33 cellular contexts compared by ENCODE assay signal in the genomic region with DNA sequence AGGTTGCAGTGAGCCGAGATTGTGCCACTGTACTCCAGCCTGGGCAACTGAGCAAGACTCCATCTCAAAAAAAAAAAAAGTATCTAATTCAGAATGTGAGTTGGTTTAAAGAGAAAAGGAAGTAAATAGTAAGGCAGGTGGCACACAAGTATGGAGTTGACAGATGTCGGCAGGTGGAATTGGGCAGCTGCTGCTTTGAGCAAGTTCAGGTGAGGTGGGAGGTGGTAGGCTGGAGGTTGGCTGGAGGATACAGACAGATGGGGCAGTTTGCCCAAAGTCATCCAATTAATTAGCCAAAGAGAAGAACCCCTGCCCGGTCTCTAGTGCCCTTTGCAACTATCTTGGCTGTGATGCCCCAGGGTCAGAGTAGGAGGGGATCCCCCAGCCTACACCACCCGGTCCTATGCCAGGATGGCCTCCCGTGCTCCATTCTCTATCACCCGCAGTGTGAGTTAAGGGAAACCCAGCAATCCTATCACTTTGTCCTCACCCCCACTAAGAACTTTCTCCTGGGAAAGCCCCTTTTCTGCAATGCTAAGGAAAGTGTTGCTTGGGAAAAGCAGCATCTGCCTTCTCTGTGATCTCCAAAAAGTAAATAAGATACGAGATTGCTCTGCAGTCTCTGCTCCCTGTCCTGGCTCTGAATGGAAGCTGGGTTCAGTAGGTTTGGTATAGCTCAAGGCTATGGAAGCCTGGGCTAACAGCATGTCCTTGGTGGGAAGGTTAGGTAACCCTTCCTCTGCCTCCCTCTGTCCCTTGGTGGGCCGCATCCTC. TPM values are rescaled to one million over a fixed set of nuclear protein-coding genes. Genes with fewer than 3 reads are reported as not detected.
A peak's percentile ranks its signal among the peaks of the same experiment; 100 is the strongest.
DNase-seq lines count a peak whose midpoint lies in the region; ATAC-seq and TF ChIP-seq lines count a peak whose summit lies in the region.
"Had no signal": no experiment of that assay in that cellular context is flagged by ENCODE, and none has a peak within 500 bp of the region (broad histone marks: within the 10 kb centered on the region; RNA-seq: fewer than 3 reads in every experiment).

No MANE protein-coding gene starts in this region.

- no peaks in the 10 kb centered on the region for H3K9me3 ChIP-seq in heart left ventricle
- H3K9me3 ChIP-seq: A549, colonic mucosa, gastroesophageal sphincter, ovary, testis had no signal

- no peaks in the 10 kb centered on the region for H3K27me3 ChIP-seq in heart left ventricle
- H3K27me3 ChIP-seq: colonic mucosa, gastroesophageal sphincter, ovary, testis had no signal

- no peak for TF ChIP-seq CTCF in heart left ventricle (IDR thresholded peaks at IDR 0.05)

- ATAC-seq in Right ventricle myocardium inferior (no peak), heart left ventricle (no peak), esophagus mucosa (peak; percentile 25), HG03139 (IDR thresholded peaks at IDR 0.05; ENCODE audit: unreplicated experiment) (no peak), GM21825 (IDR thresholded peaks at IDR 0.05; ENCODE audit: unreplicated experiment) (no peak), GM19463 (IDR thresholded peaks at IDR 0.05; ENCODE audit: unreplicated experiment) (no peak)
- ATAC-seq: activated naive CD4-positive, alpha-beta T cell treated with anti-CD3 and anti-CD28 coated beads, Interleukin-2, amount 50 U/mL, for 72 hours; gastroesophageal sphincter; K562; left cardiac atrium; Panc1 had no signal

- intact Hi-C loops in Right ventricle myocardium inferior (cut with DNase I) = no loop called here
- intact Hi-C loops in heart left ventricle (cut with DNase I) = no loop called here

- no peaks in the 10 kb centered on the region for H3K36me3 ChIP-seq in heart left ventricle
- H3K36me3 ChIP-seq: colonic mucosa, gastroesophageal sphincter, ovary had no signal

- no peak overlapping the region for H3K27ac ChIP-seq in heart left ventricle
- H3K27ac ChIP-seq: A549, colonic mucosa, gastroesophageal sphincter, ovary, testis had no signal

- DNase-seq in Right ventricle myocardium inferior (ENCODE audit: missing footprints) = peak; percentile 14
- DNase-seq in heart left ventricle = no peak
- DNase-seq in NCI-H69 (lab: John Stamatoyannopoulos, UW) = peak; percentile 29
- no peak for DNase-seq in NCI-H2081 treated with DMSO at 0.1 percent for 48 hours (lab: John Stamatoyannopoulos, UW)
- DNase-seq: activated CD4-positive, alpha-beta T cell treated with anti-CD3 and anti-CD28 coated beads for 4 hours; activated effector memory CD4-positive, alpha-beta T cell treated with Interleukin-2 at 50 U/mL for 16 hours; activated T-cell treated with anti-CD3 and anti-CD28 coated beads for 4 hours; AML-193; aorta; CD4-positive, alpha-beta T cell; colonic mucosa; effector CD4-positive, alpha-beta T cell; hypothalamus; immature natural killer cell; left cardiac atrium; NCI-H2029 treated with DMSO at 0.1 percent for 48 hours; ovary; SHP77; stimulated activated naive CD4-positive, alpha-beta T cell; testis had no signal

- 91 to 93% (median 92%) methylated on average over 8 of the region's 8 CpGs for WGBS in heart left ventricle, 4 donors

- no peak for TF ChIP-seq POLR2A in heart left ventricle (IDR thresholded peaks at IDR 0.05)

- H3K4me3 ChIP-seq in heart left ventricle = no peak overlapping the region
- H3K4me3 ChIP-seq: A549, colonic mucosa, gastroesophageal sphincter, K562, ovary, testis had no signal

- no peaks in the 10 kb centered on the region for H3K4me1 ChIP-seq in heart left ventricle
- H3K4me1 ChIP-seq: A549, colonic mucosa, gastroesophageal sphincter, testis had no signal

RNA-seq across cellular contexts. Expression of gene SLC12A3, which starts 32.2 kb away (rescaled TPM):
- not detected for total RNA-seq in Right ventricle myocardium inferior
- under 1 TPM in 1 of 9 donors, not detected in 8; 0.08 TPM for total RNA-seq in heart left ventricle
- not detected for polyA plus RNA-seq in heart left ventricle
- not detected for total RNA-seq in esophagus mucosa
- total RNA-seq: activated naive CD4-positive, alpha-beta T cell treated with anti-CD3 and anti-CD28 coated beads, Interleukin-2, amount 50 U/mL, for 72 hours; aorta; CD4-positive, alpha-beta T cell; colonic mucosa; gastroesophageal sphincter; K562; left cardiac atrium; lung microvascular endothelial cell; NCI-H460; skeletal muscle tissue; ureter had no signal
- polyA plus RNA-seq: aorta, K562 had no signal

RNA-seq across cellular contexts. Expression of gene HERPUD1, which starts 34.7 kb away (rescaled TPM):
- total RNA-seq in Right ventricle myocardium inferior (114 TPM), heart left ventricle (100 to 1,000 TPM in 8 of 9 donors, 10 to 100 TPM in 1; 86.9 to 197 (median 117) TPM), esophagus mucosa (63.9 TPM)
- polyA plus RNA-seq in heart left ventricle = 100 to 1,000 TPM in 1 of 2 donors, 10 to 100 TPM in 1; 41.4 to 226 TPM

Comparison
In these comparisons a context has a peak if more than half of its experiments do, and no peak if none do; other contexts are left out.
1. DNase-seq: peak in Right ventricle myocardium inferior (single experiment) and NCI-H69 (single experiment); none in heart left ventricle (0 of 5) and NCI-H2081 treated with DMSO at 0.1 percent for 48 hours (single experiment).